In the genomic region with DNA sequence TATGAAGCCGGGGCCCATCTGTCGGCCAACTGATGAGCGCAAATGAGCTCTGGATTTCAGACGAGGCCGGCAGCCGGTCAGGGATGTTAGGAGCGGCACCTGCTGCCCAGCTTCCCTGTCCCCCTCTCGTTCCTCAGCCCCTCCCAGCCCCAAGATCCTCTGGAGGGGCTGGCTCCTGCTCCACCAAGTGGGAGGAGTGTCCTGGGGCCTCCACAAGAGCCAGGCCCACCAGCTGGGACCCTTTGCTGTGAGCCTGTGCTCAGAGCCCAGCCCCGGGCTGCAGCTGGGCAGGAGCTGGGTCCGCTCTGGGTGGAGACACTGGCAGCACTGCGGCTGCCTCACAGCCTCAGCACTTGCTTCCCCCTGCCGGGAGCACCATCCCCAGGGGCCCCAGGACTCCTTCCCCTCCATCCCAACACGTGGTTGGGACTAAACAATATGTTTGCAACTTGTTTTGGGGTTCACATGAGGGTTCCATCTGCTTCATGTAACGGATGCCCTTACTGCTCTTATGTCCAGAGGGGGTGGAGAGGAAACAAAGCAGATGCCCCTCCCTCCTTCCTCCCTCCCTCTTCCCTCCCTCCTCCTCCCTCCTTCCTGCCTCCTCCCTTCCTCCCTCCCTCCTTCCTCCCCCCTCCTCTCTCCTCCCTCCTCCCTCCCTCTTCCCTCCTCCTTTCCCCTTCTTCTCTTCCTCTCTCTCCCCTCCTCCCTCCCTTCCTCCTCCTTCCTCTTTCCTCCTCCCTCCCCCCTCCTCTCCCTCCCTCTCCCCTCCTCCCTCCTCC, we compare ENCODE assay signal across 16 cellular contexts. TPM values are rescaled to one million over a fixed set of nuclear protein-coding genes. Genes with fewer than 3 reads are reported as not detected.
DNase-seq lines count a peak whose midpoint lies in the region; ATAC-seq, FAIRE-seq and TF ChIP-seq lines count a peak whose summit lies in the region.
"Had no signal": no experiment of that assay in that cellular context is flagged by ENCODE, and none has a peak within 500 bp of the region (broad histone marks: within the 10 kb centered on the region; RNA-seq: fewer than 3 reads in every experiment).

No MANE protein-coding gene starts in this region.

- no peak for TF ChIP-seq POLR2A in GM12891 (IDR thresholded peaks at IDR 0.05; ENCODE audit: low read depth, low read length)

- H3K9me3 Mint-ChIP-seq in naive thymus-derived CD4-positive, alpha-beta T cell: peaks cover 0 to 11% (median 5%) of the 10 kb centered on the region in 11 donors

- intact Hi-C loops in naive thymus-derived CD4-positive, alpha-beta T cell (cut with micrococcal nuclease): no loop called here

- peaks cover 0 to 18% (median 6%) of the 10 kb centered on the region in 7 donors for H3K4me1 Mint-ChIP-seq in naive thymus-derived CD4-positive, alpha-beta T cell

- H3K36me3 Mint-ChIP-seq in naive thymus-derived CD4-positive, alpha-beta T cell: peaks cover 0 to 5% (median 3%) of the 10 kb centered on the region in 5 donors

- H3K27me3 ChIP-seq in naive thymus-derived CD4-positive, alpha-beta T cell (ENCODE audit: control insufficient read depth in 2 of 2, insufficient read depth in 2 of 2, low read length in 2 of 2): no peaks in the 10 kb centered on the region

- CTCF ChIA-PET in naive thymus-derived CD4-positive, alpha-beta T cell (lab: Charles Lee): no interaction called here

- H3K4me3 ChIP-seq in naive thymus-derived CD4-positive, alpha-beta T cell (ENCODE audit: low read length): no peak overlapping the region
- H3K4me3 ChIP-seq: breast epithelium had no signal

- peak overlapping the region in 1 of 10 donors; percentile 17 for H3K4me3 Mint-ChIP-seq in naive thymus-derived CD4-positive, alpha-beta T cell
- H3K4me3 Mint-ChIP-seq: activated T-helper 1 cell treated with anti-CD3 and anti-CD28 coated beads, Interleukin-12 subunit alpha, Interleukin-12 subunit beta, Interleukin-2, Interleukin-4 antibody, amounts not matched to agents 30 ng/mL and 10 ng/mL and 1 ng/mL, durations not matched to agents 14 hours and 24 hours and 36 hours; stimulated activated naive CD8-positive, alpha-beta T cell treated with anti-CD3 and anti-CD28 coated beads, Interleukin-15, Interleukin-2, amounts not matched to agents 100 ng/mL and 50 ng/mL, for 24 hours had no signal

- FAIRE-seq in GM12891 (lab: Jason Lieb, UNC): peak; percentile 89

- DNase-seq in GM12891 (ENCODE audit: insufficient read length, low spot score) (peak; percentile 63), NCI-H1694 (lab: John Stamatoyannopoulos, UW) (peak; percentile 60), UCSD-AML1 (lab: John Stamatoyannopoulos, UW; ENCODE audit: unreplicated experiment) (peak; percentile 64), DMS79 treated with DMSO at 0.1 percent for 48 hours (lab: John Stamatoyannopoulos, UW) (no peak)
- peak in 2 of 9 donors; percentile 13 to 14 for DNase-seq in naive thymus-derived CD4-positive, alpha-beta T cell
- DNase-seq: hypothalamus, mammary epithelial cell, NCI-H1436 had no signal

- H3K9me3 ChIP-seq in naive thymus-derived CD4-positive, alpha-beta T cell (ENCODE audit: control insufficient read depth in 2 of 3, low read length in 3 of 3): peaks cover 0 to 13% (median 0%) of the 10 kb centered on the region in 3 experiments

- ATAC-seq in naive thymus-derived CD4-positive, alpha-beta T cell: peak; percentile 44
- ATAC-seq in HG03378 (IDR thresholded peaks at IDR 0.05; ENCODE audit: unreplicated experiment) (no peak), HG02571 (IDR thresholded peaks at IDR 0.05; ENCODE audit: unreplicated experiment) (no peak), GM21526 (IDR thresholded peaks at IDR 0.05; ENCODE audit: low FRiP score, unreplicated experiment) (no peak)

- POLR2A ChIA-PET in naive thymus-derived CD4-positive, alpha-beta T cell (lab: Charles Lee): no interaction called here

- H3K27ac ChIP-seq in naive thymus-derived CD4-positive, alpha-beta T cell (ENCODE audit: low read depth, low read length): peak overlapping the region; percentile 45
- H3K27ac ChIP-seq: breast epithelium, parathyroid adenoma had no signal

- peaks cover 0 to 9% of the 10 kb centered on the region in 2 donors for H3K4me1 ChIP-seq in naive thymus-derived CD4-positive, alpha-beta T cell (ENCODE audit: control insufficient read depth in 2 of 2, insufficient read depth in 2 of 2, low read length in 2 of 2)
- H3K4me1 ChIP-seq: breast epithelium, parathyroid adenoma had no signal

- H3K27ac Mint-ChIP-seq in naive thymus-derived CD4-positive, alpha-beta T cell: peak overlapping the region in 3 of 9 donors; percentile 48 to 81 (median 72)
- H3K27ac Mint-ChIP-seq: activated T-helper 1 cell treated with anti-CD3 and anti-CD28 coated beads, Interleukin-12 subunit alpha, Interleukin-12 subunit beta, Interleukin-2, Interleukin-4 antibody, amounts not matched to agents 30 ng/mL and 10 ng/mL and 1 ng/mL, durations not matched to agents 14 hours and 24 hours and 36 hours; stimulated activated naive CD8-positive, alpha-beta T cell treated with anti-CD3 and anti-CD28 coated beads, Interleukin-15, Interleukin-2, amounts not matched to agents 100 ng/mL and 50 ng/mL, for 24 hours had no signal

- H3K36me3 ChIP-seq in naive thymus-derived CD4-positive, alpha-beta T cell (ENCODE audit: control insufficient read depth in 2 of 3, insufficient read depth in 3 of 3, low read length in 3 of 3): no peaks in the 10 kb centered on the region
- H3K36me3 ChIP-seq: breast epithelium had no signal

- peaks cover 0 to 3% (median 0%) of the 10 kb centered on the region in 5 donors for H3K27me3 Mint-ChIP-seq in naive thymus-derived CD4-positive, alpha-beta T cell
- H3K27me3 Mint-ChIP-seq: stimulated activated naive CD8-positive, alpha-beta T cell treated with anti-CD3 and anti-CD28 coated beads, Interleukin-15, Interleukin-2, amounts not matched to agents 100 ng/mL and 50 ng/mL, for 24 hours had no signal

TF ChIP-seq in GM12891, 5 proteins besides CTCF, POLR2A, EP300 and RAD21:
- no peak for TF ChIP-seq POLR2AphosphoS5 (IDR thresholded peaks at IDR 0.05; ENCODE audit: low read depth, low read length)
- TF ChIP-seq SPI1 (IDR thresholded peaks at IDR 0.05; ENCODE audit: low read depth, low read length): no peak
- TF ChIP-seq POU2F2 (IDR thresholded peaks at IDR 0.05; ENCODE audit: low read depth, low read length): no peak
- no peak for TF ChIP-seq TAF1 (IDR thresholded peaks at IDR 0.05; ENCODE audit: low read depth, low read length)
- TF ChIP-seq PAX5 (IDR thresholded peaks at IDR 0.05; ENCODE audit: insufficient read depth, low read length, severe bottlenecking): no peak

RNA-seq across cellular contexts. Expression of gene CBFA2T3, which starts 16.2 kb away (rescaled TPM):
- 15.1 TPM for polyA plus RNA-seq in GM12891 (2012; ENCODE audit: low read depth, missing spikeins)
- total RNA-seq in naive thymus-derived CD4-positive, alpha-beta T cell: 10 to 100 TPM in 1 of 5 experiments, 1 to 10 TPM in 1, under 1 TPM in 2, not detected in 1; 0.14 to 25.2 (median 3.2) TPM
- under 1 TPM; 0.17 to 0.26 TPM for polyA plus RNA-seq in naive thymus-derived CD4-positive, alpha-beta T cell
- total RNA-seq: activated T-helper 1 cell treated with anti-CD3 and anti-CD28 coated beads, Interleukin-12 subunit alpha, Interleukin-12 subunit beta, Interleukin-2, Interleukin-4 antibody, amounts not matched to agents 30 ng/mL and 10 ng/mL and 1 ng/mL, durations not matched to agents 14 hours and 24 hours and 36 hours; RPMI7951 had no signal
